ENCODE assay signal across 8 cellular contexts in the genomic region with DNA sequence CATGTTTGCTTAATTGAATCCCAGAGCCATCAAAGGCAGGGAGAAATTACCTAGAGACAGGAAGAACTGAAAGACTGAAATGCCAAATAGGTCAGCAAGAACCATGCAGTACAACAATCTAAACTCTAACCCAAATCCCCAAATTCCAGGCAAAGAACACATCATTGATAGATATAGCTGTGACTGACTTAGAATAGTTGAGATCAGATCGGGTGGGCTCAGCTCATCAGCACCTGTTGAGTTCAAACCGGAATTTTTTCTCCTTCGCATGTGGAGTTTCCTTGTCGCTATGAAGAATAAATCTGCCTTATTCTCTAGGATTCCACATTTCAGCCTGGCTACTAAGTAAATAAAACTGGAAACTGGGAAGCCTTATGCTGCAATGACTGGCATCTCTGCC. TPM values are rescaled to one million over a fixed set of nuclear protein-coding genes. Genes with fewer than 3 reads are reported as not detected.
A peak's percentile ranks its signal among the peaks of the same experiment; 100 is the strongest.
DNase-seq lines count a peak whose midpoint lies in the region; ATAC-seq and TF ChIP-seq lines count a peak whose summit lies in the region.

No MANE protein-coding gene starts in this region.

- peaks cover 78% of the 10 kb centered on the region for H3K79me2 ChIP-seq in mammary epithelial cell (ENCODE audit: insufficient read depth, low read length)

- no peaks in the 10 kb centered on the region for H3K27me3 ChIP-seq in cardiac muscle cell
- no peaks in the 10 kb centered on the region for H3K27me3 ChIP-seq in mammary epithelial cell (ENCODE audit: insufficient read depth, low read length)

- TF ChIP-seq CTCF in cardiac muscle cell (IDR thresholded peaks at IDR 0.05; ENCODE audit: low read depth, low read length) (no peak), mammary epithelial cell (conservative IDR thresholded peaks at IDR 0.05 in 1 of 2, IDR thresholded peaks at IDR 0.05 in 1 of 2; ENCODE audit: extremely low read depth in 1 of 2, insufficient read depth in 1 of 2, low read depth in 1 of 2, low read length in 2 of 2) (no peak), mucosa of descending colon (IDR thresholded peaks at IDR 0.05) (no peak)

- peak overlapping the region; percentile 86 for H3K4me2 ChIP-seq in mammary epithelial cell (ENCODE audit: insufficient read depth, low read depth, low read length)

- peak overlapping the region; percentile 92 for H2AFZ ChIP-seq in mammary epithelial cell (ENCODE audit: low read depth, low read length)

- H3K9me3 ChIP-seq in cardiac muscle cell (ENCODE audit: low read depth) = no peaks in the 10 kb centered on the region
- no peaks in the 10 kb centered on the region for H3K9me3 ChIP-seq in mammary epithelial cell (replicated peaks; ENCODE audit: insufficient read depth, low read length)
- no peaks in the 10 kb centered on the region for H3K9me3 ChIP-seq in mucosa of descending colon

- in situ Hi-C loops in mammary epithelial cell (cut with MboI; ENCODE audit: low sequenced_read_pairs in 2 of 2) = no loop called here

- H3K4me1 ChIP-seq in cardiac muscle cell (ENCODE audit: low read depth) (peaks cover 23% of the 10 kb centered on the region), mammary epithelial cell (ENCODE audit: insufficient read depth, low read length) (peaks cover 32% of the 10 kb centered on the region), mucosa of descending colon (ENCODE audit: low read depth) (peaks cover 19% of the 10 kb centered on the region), urinary bladder (ENCODE audit: insufficient read depth) (peaks cover 2% of the 10 kb centered on the region)

- no peak for DNase-seq in cardiac muscle cell (ENCODE audit: low read depth in 1 of 2, low spot score in 1 of 2)
- no peak for DNase-seq in left ventricle myocardium superior
- DNase-seq in mammary epithelial cell = no peak
- no peak for DNase-seq in mucosa of descending colon
- no peak for DNase-seq in sciatic nerve (ENCODE audit: low spot score)
- no peak for DNase-seq in effector CD8-positive, alpha-beta T cell (lab: John Stamatoyannopoulos, UW)

- CTCF ChIA-PET in mammary epithelial cell (lab: Charles Lee; ENCODE audit: low non-redundant PET) = no interaction called here

- peak overlapping the region; percentile 70 for H3K9ac ChIP-seq in mammary epithelial cell (ENCODE audit: insufficient read depth, low read length)

- intact Hi-C loops in left ventricle myocardium superior (cut with micrococcal nuclease) = no loop called here
- intact Hi-C loops in mammary epithelial cell (cut with micrococcal nuclease) = no loop called here
- intact Hi-C loops in mucosa of descending colon (cut with DNase I, micrococcal nuclease) = no loop called here
- intact Hi-C loops in sciatic nerve (cut with DNase I) = no loop called here

- no peak for ATAC-seq in left ventricle myocardium superior
- no peak for ATAC-seq in mucosa of descending colon
- no peak for ATAC-seq in sciatic nerve
- no peak for ATAC-seq in GM21447 (IDR thresholded peaks at IDR 0.05; ENCODE audit: unreplicated experiment)

- H3K36me3 ChIP-seq in cardiac muscle cell (no peaks in the 10 kb centered on the region), mammary epithelial cell (ENCODE audit: insufficient read depth, low read length) (peaks cover 2% of the 10 kb centered on the region), mucosa of descending colon (ENCODE audit: low read depth) (no peaks in the 10 kb centered on the region), urinary bladder (ENCODE audit: insufficient read depth) (no peaks in the 10 kb centered on the region)

- no TSS peak for BruUV-seq in mammary epithelial cell (replicated peaks; lab: Mats Ljungman, UMichigan)

- peak overlapping the region; percentile 81 for H3K4me3 ChIP-seq in cardiac muscle cell
- H3K4me3 ChIP-seq in mammary epithelial cell (replicated peaks in 1 of 3; ENCODE audit: insufficient read depth in 1 of 3, low read depth in 2 of 3, low read length in 3 of 3) = peak overlapping the region; percentile 67 to 97 (median 87)
- H3K4me3 ChIP-seq in mucosa of descending colon = peak overlapping the region; percentile 52
- peak overlapping the region; percentile 95 for H3K4me3 ChIP-seq in urinary bladder (ENCODE audit: low read depth, low read length)

- dilution Hi-C loops in mammary epithelial cell (cut with HindIII; ENCODE audit: low sequenced_read_pairs) = no loop called here

- peak overlapping the region; percentile 99 for H3K27ac ChIP-seq in cardiac muscle cell
- peak overlapping the region; percentile 46 for H3K27ac ChIP-seq in mammary epithelial cell (ENCODE audit: insufficient read depth, low read depth, low read length)
- H3K27ac ChIP-seq in urinary bladder (ENCODE audit: low read depth) = no peak overlapping the region

- no peaks in the 10 kb centered on the region for H4K20me1 ChIP-seq in mammary epithelial cell (ENCODE audit: insufficient read depth, low read length)

- 0% methylated on average over 4 of the region's 4 CpGs for WGBS in mammary epithelial cell (ENCODE audit: low coverage, missing lambda C conversion rate)
- WGBS in urinary bladder = 35% methylated on average over 4 of the region's 4 CpGs

RNA-seq across cellular contexts. Expression of a gene that starts 1.4 kb away (rescaled TPM):
- total RNA-seq in cardiac muscle cell = 36.7 and 54.1 TPM in 2 replicates
- 44.6 and 81.5 TPM in 2 replicates for polyA plus RNA-seq in cardiac muscle cell
- 24.6 TPM for total RNA-seq in left ventricle myocardium superior
- 10 to 100 TPM; 11.0 to 24.3 TPM for total RNA-seq in mammary epithelial cell
- 11.3 TPM for polyA plus RNA-seq in mammary epithelial cell
- polyA minus RNA-seq in mammary epithelial cell = 12.1 TPM
- 10 to 100 TPM; 19.5 to 25.8 (median 22.8) TPM for total RNA-seq in mucosa of descending colon
- 53.1 TPM for total RNA-seq in urinary bladder
- 20.6 TPM for polyA plus RNA-seq in urinary bladder
- 29.5 TPM for total RNA-seq in sciatic nerve

RNA-seq across cellular contexts. Expression of a gene that starts 1.8 kb away (rescaled TPM):
- total RNA-seq in cardiac muscle cell (281 and 358 TPM in 2 replicates), left ventricle myocardium superior (377 TPM), mammary epithelial cell (10 to 100 TPM; 66.2 to 75.0 TPM), mucosa of descending colon (10 to 100 TPM; 44.8 to 67.0 (median 65.3) TPM), urinary bladder (70.1 TPM), sciatic nerve (30.8 TPM)
- polyA plus RNA-seq in cardiac muscle cell (236 and 421 TPM in 2 replicates), mammary epithelial cell (74.2 TPM), urinary bladder (68.9 TPM)
- 38.2 TPM for polyA minus RNA-seq in mammary epithelial cell
